Comparison of ENCODE assay signal across 24 cellular contexts in the genomic region with DNA sequence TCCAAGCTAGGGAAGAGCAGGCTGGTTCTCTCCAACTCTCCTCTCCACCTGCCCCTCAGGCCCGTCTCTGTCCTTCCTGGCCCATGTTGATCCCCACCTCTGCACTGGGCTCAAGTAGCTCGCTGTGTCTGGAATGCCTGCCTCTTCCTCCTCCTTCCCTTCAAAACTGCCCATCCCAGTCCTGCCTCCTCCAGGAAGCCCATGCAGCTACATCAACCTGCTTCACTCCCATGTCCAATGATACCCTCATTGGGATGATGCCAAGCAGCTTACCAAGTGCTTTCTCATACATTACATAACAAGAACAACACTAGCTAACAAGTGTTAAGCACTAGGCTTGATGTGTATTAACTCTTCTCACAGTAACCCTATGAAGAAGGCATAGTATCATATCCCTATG. TPM values are rescaled to one million over a fixed set of nuclear protein-coding genes. Genes with fewer than 3 reads are reported as not detected.
"Had no signal": no experiment of that assay in that cellular context is flagged by ENCODE, and none has a peak within 500 bp of the region (broad histone marks: within the 10 kb centered on the region; RNA-seq: fewer than 3 reads in every experiment).

No MANE protein-coding gene starts in this region.

- ATAC-seq: activated CD4-positive, CD25-positive, alpha-beta regulatory T cell treated with anti-CD3 and anti-CD28 coated beads, Interleukin-2, amount 50 U/mL, for 24 hours; activated CD8-positive, alpha-beta memory T cell treated with anti-CD3 and anti-CD28 coated beads, Interleukin-2, amount 10 ng/mL, durations not matched to agents 7 days and 5 days; activated T-helper 17 cell treated with anti-CD3 and anti-CD28 coated beads, Interleukin-2, amount 50 U/mL, for 72 hours had no signal

- H3K4me3 Mint-ChIP-seq: activated CD8-positive, alpha-beta memory T cell treated with anti-CD3 and anti-CD28 coated beads, Interleukin-2, amount 10 ng/mL, durations not matched to agents 7 days and 5 days; activated naive CD4-positive, alpha-beta T cell treated with anti-CD3 and anti-CD28 coated beads for 36 hours; activated naive CD8-positive, alpha-beta T cell treated with anti-CD3 and anti-CD28 coated beads, Interleukin-2, amount 10 ng/mL, durations not matched to agents 7 days and 5 days; activated T-helper 17 cell treated with anti-CD3 and anti-CD28 coated beads, Interleukin-2, amount 50 U/mL, for 72 hours; T-helper 1 cell treated with Interleukin-12 subunit alpha and Interleukin-12 subunit beta and Interleukin-4 antibody, amounts not matched to agents 30 μg/mL and 1 μg/mL, for 36 hours had no signal

- H3K9me3 ChIP-seq: adrenal gland had no signal

- H3K9me3 Mint-ChIP-seq: activated naive CD4-positive, alpha-beta T cell treated with anti-CD3 and anti-CD28 coated beads for 36 hours; activated naive CD8-positive, alpha-beta T cell treated with anti-CD3 and anti-CD28 coated beads, Interleukin-2, amount 10 ng/mL, durations not matched to agents 7 days and 5 days; activated T-helper 17 cell treated with anti-CD3 and anti-CD28 coated beads, Interleukin-2, amount 50 U/mL, for 72 hours; T-helper 1 cell treated with Interleukin-12 subunit alpha and Interleukin-12 subunit beta and Interleukin-4 antibody, amounts not matched to agents 30 μg/mL and 1 μg/mL, for 36 hours had no signal

- H3K4me1 ChIP-seq: adrenal gland, breast epithelium had no signal

- H3K27ac ChIP-seq: adrenal gland, breast epithelium had no signal

- H3K36me3 ChIP-seq: adrenal gland, breast epithelium had no signal

- DNase-seq: activated CD4-positive, alpha-beta T cell treated with anti-CD3 and anti-CD28 coated beads for 4 hours; activated CD8-positive, alpha-beta memory T cell treated with anti-CD3 and anti-CD28 coated beads, Interleukin-2, amount 10 ng/mL, durations not matched to agents 7 days and 5 days; activated gamma-delta T cell; activated naive CD4-positive, alpha-beta T cell treated with anti-CD3 and anti-CD28 coated beads for 36 hours; activated naive CD8-positive, alpha-beta T cell treated with anti-CD3 and anti-CD28 coated beads, Interleukin-2, amount 10 ng/mL, durations not matched to agents 7 days and 5 days; adrenal gland; anterior cingulate cortex; caudate nucleus; KG1; NCI-H1092; NCI-H1417; NCI-H1930; NCI-H226; NCI-H526; NCI-H774; SHP77 treated with DMSO at 0.1 percent for 48 hours had no signal

- H3K36me3 Mint-ChIP-seq: activated CD8-positive, alpha-beta memory T cell treated with anti-CD3 and anti-CD28 coated beads, Interleukin-2, amount 10 ng/mL, durations not matched to agents 7 days and 5 days; activated naive CD8-positive, alpha-beta T cell treated with anti-CD3 and anti-CD28 coated beads, Interleukin-2, amount 10 ng/mL, durations not matched to agents 7 days and 5 days had no signal

- H3K4me1 Mint-ChIP-seq: activated naive CD8-positive, alpha-beta T cell treated with anti-CD3 and anti-CD28 coated beads, Interleukin-2, amount 10 ng/mL, durations not matched to agents 7 days and 5 days; activated T-helper 17 cell treated with anti-CD3 and anti-CD28 coated beads, Interleukin-2, amount 50 U/mL, for 72 hours had no signal

- H3K27ac Mint-ChIP-seq: activated CD8-positive, alpha-beta memory T cell treated with anti-CD3 and anti-CD28 coated beads, Interleukin-2, amount 10 ng/mL, durations not matched to agents 7 days and 5 days; activated naive CD4-positive, alpha-beta T cell treated with anti-CD3 and anti-CD28 coated beads for 36 hours; activated naive CD8-positive, alpha-beta T cell treated with anti-CD3 and anti-CD28 coated beads, Interleukin-2, amount 10 ng/mL, durations not matched to agents 7 days and 5 days; activated T-helper 17 cell treated with anti-CD3 and anti-CD28 coated beads, Interleukin-2, amount 50 U/mL, for 72 hours; T-helper 1 cell treated with Interleukin-12 subunit alpha and Interleukin-12 subunit beta and Interleukin-4 antibody, amounts not matched to agents 30 μg/mL and 1 μg/mL, for 36 hours had no signal

- H3K4me3 ChIP-seq: adrenal gland, breast epithelium had no signal

RNA-seq across cellular contexts. Expression of a gene that starts 8.2 kb away (rescaled TPM):
- total RNA-seq: activated CD8-positive, alpha-beta memory T cell treated with anti-CD3 and anti-CD28 coated beads, Interleukin-2, amount 10 ng/mL, durations not matched to agents 7 days and 5 days; activated naive CD4-positive, alpha-beta T cell treated with anti-CD3 and anti-CD28 coated beads for 36 hours; activated naive CD8-positive, alpha-beta T cell treated with anti-CD3 and anti-CD28 coated beads, Interleukin-2, amount 10 ng/mL, durations not matched to agents 7 days and 5 days; activated T-helper 17 cell treated with anti-CD3 and anti-CD28 coated beads, Interleukin-2, amount 50 U/mL, for 72 hours; adrenal gland; breast epithelium; chondrocyte; MCF 10A; NCI-H460; SK-MEL-5 had no signal

RNA-seq across cellular contexts. Expression of a gene that starts 11.3 kb away (rescaled TPM):
- total RNA-seq: activated CD8-positive, alpha-beta memory T cell treated with anti-CD3 and anti-CD28 coated beads, Interleukin-2, amount 10 ng/mL, durations not matched to agents 7 days and 5 days; activated naive CD4-positive, alpha-beta T cell treated with anti-CD3 and anti-CD28 coated beads for 36 hours; activated naive CD8-positive, alpha-beta T cell treated with anti-CD3 and anti-CD28 coated beads, Interleukin-2, amount 10 ng/mL, durations not matched to agents 7 days and 5 days; adrenal gland; breast epithelium; chondrocyte; MCF 10A; NCI-H460; SK-MEL-5 had no signal

RNA-seq across cellular contexts. Expression of a gene that starts 31.5 kb away (rescaled TPM):
- total RNA-seq: activated CD8-positive, alpha-beta memory T cell treated with anti-CD3 and anti-CD28 coated beads, Interleukin-2, amount 10 ng/mL, durations not matched to agents 7 days and 5 days; activated naive CD4-positive, alpha-beta T cell treated with anti-CD3 and anti-CD28 coated beads for 36 hours; adrenal gland; breast epithelium; chondrocyte; MCF 10A; NCI-H460; SK-MEL-5 had no signal
